Comparison of ENCODE assay signal across 26 cellular contexts in genomic region chr21:33834801-33835500, GRCh38.
"Had no signal": no experiment of that assay in that cellular context is flagged by ENCODE, and none has a peak within 500 bp of the region (broad histone marks: within the 10 kb centered on the region; RNA-seq: fewer than 3 reads in every experiment).

No MANE protein-coding gene starts in this region.

- H3K4me3 ChIP-seq: body of pancreas, coronary artery, heart right ventricle, left ventricle myocardium inferior, mucosa of descending colon, SJSA1, testis, upper lobe of left lung had no signal

- H3K9me3 ChIP-seq: body of pancreas, heart right ventricle, left ventricle myocardium inferior, mucosa of descending colon, SJSA1, testis, upper lobe of left lung had no signal

- H3K9me3 Mint-ChIP-seq: activated B cell treated with CpG ODN at 0.5 μM for 24 hours; activated naive CD4-positive, alpha-beta T cell treated with anti-CD3 and anti-CD28 coated beads for 36 hours; activated T-helper 2 cell treated with anti-CD3 and anti-CD28 coated beads, Interferon-gamma antibody, Interleukin-2, Interleukin-4, amounts not matched to agents 10 μg/mL and 5 μg/mL and 100 μg/mL, durations not matched to agents 14 hours and 24 hours and 36 hours; T-helper 1 cell treated with Interleukin-12 subunit alpha and Interleukin-12 subunit beta and Interleukin-4 antibody, amounts not matched to agents 30 μg/mL and 1 μg/mL, for 36 hours had no signal

- H3K27me3 Mint-ChIP-seq: activated CD4-positive, alpha-beta memory T cell treated with anti-CD3 and anti-CD28 coated beads for 36 hours; activated T-cell treated with anti-CD3 and anti-CD28 coated beads, Interleukin-2, amount 50 U/mL, for 24 hours; naive thymus-derived CD4-positive, alpha-beta T cell had no signal

- H3K4me1 ChIP-seq: body of pancreas, heart right ventricle, left ventricle myocardium inferior, SJSA1 had no signal

- H3K27me3 ChIP-seq: body of pancreas, heart right ventricle, SJSA1, testis, upper lobe of left lung had no signal

- H3K36me3 Mint-ChIP-seq: immature natural killer cell; stimulated activated memory B cell treated with anti-CD40 and anti-IgM and Interleukin-4, amounts not matched to agents 10 μg/mL and 1 μg/mL and 100 μg/mL, for 72 hours had no signal

- H3K27ac ChIP-seq: body of pancreas, coronary artery, left ventricle myocardium inferior, SJSA1, upper lobe of left lung had no signal

- FAIRE-seq: small intestine had no signal

- H3K4me1 Mint-ChIP-seq: activated B cell treated with CpG ODN at 0.5 μM for 24 hours; immature natural killer cell; naive thymus-derived CD4-positive, alpha-beta T cell; stimulated activated memory B cell treated with anti-CD40 and anti-IgM and Interleukin-4, amounts not matched to agents 10 μg/mL and 1 μg/mL and 100 μg/mL, for 72 hours had no signal

- H3K27ac Mint-ChIP-seq: activated B cell treated with CpG ODN at 0.5 μM for 24 hours; activated CD4-positive, alpha-beta memory T cell treated with anti-CD3 and anti-CD28 coated beads for 36 hours; activated naive CD4-positive, alpha-beta T cell treated with anti-CD3 and anti-CD28 coated beads for 36 hours; activated T-cell treated with anti-CD3 and anti-CD28 coated beads, Interleukin-2, amount 50 U/mL, for 24 hours; activated T-helper 2 cell treated with anti-CD3 and anti-CD28 coated beads, Interferon-gamma antibody, Interleukin-2, Interleukin-4, amounts not matched to agents 10 μg/mL and 5 μg/mL and 100 μg/mL, durations not matched to agents 14 hours and 24 hours and 36 hours; immature natural killer cell; naive thymus-derived CD4-positive, alpha-beta T cell; stimulated activated memory B cell treated with anti-CD40 and anti-IgM and Interleukin-4, amounts not matched to agents 10 μg/mL and 1 μg/mL and 100 μg/mL, for 72 hours; T-helper 1 cell treated with Interleukin-12 subunit alpha and Interleukin-12 subunit beta and Interleukin-4 antibody, amounts not matched to agents 30 μg/mL and 1 μg/mL, for 36 hours had no signal

- DNase-seq: activated B cell treated with CpG ODN at 0.5 μM for 24 hours; activated CD4-positive, alpha-beta memory T cell treated with anti-CD3 and anti-CD28 coated beads for 36 hours; activated CD4-positive, alpha-beta T cell treated with anti-CD3 and anti-CD28 coated beads for 4 hours; activated naive CD4-positive, alpha-beta T cell treated with anti-CD3 and anti-CD28 coated beads for 36 hours; activated T-cell treated with anti-CD3 and anti-CD28 coated beads, Interleukin-2, amount 50 U/mL, for 24 hours; body of pancreas; central memory CD4-positive, alpha-beta T cell; heart right ventricle; immature natural killer cell; kidney glomerular epithelial cell; left ventricle myocardium inferior; mammary epithelial cell; mucosa of descending colon; naive thymus-derived CD4-positive, alpha-beta T cell; nucleus accumbens; small intestine; stimulated activated CD4-positive, alpha-beta T cell treated with anti-CD3 and anti-CD28 coated beads, Interleukin-4, amount 100 ng/mL, for 24 hours; testis; upper lobe of left lung had no signal

- H3K4me3 Mint-ChIP-seq: activated B cell treated with CpG ODN at 0.5 μM for 24 hours; activated CD4-positive, alpha-beta memory T cell treated with anti-CD3 and anti-CD28 coated beads for 36 hours; activated naive CD4-positive, alpha-beta T cell treated with anti-CD3 and anti-CD28 coated beads for 36 hours; activated T-cell treated with anti-CD3 and anti-CD28 coated beads, Interleukin-2, amount 50 U/mL, for 24 hours; immature natural killer cell; naive thymus-derived CD4-positive, alpha-beta T cell; stimulated activated memory B cell treated with anti-CD40 and anti-IgM and Interleukin-4, amounts not matched to agents 10 μg/mL and 1 μg/mL and 100 μg/mL, for 72 hours; T-helper 1 cell treated with Interleukin-12 subunit alpha and Interleukin-12 subunit beta and Interleukin-4 antibody, amounts not matched to agents 30 μg/mL and 1 μg/mL, for 36 hours had no signal

- ATAC-seq: body of pancreas; esophagus mucosa; heart right ventricle; mucosa of descending colon; naive thymus-derived CD4-positive, alpha-beta T cell; right cardiac atrium; stimulated activated memory B cell treated with anti-CD40 and anti-IgM and Interleukin-4, amounts not matched to agents 10 μg/mL and 1 μg/mL and 100 μg/mL, for 72 hours had no signal
